Comparison of ENCODE assay signal across 1 cellular context in genomic region chr3:171811059-171811912, GRCh38.
A peak's percentile ranks its signal among the peaks of the same experiment; 100 is the strongest.
TF ChIP-seq lines count a peak whose summit lies in the region.

No MANE protein-coding gene starts in this region.

TF ChIP-seq in HepG2, 621 proteins besides CTCF, POLR2A, EP300 and RAD21 (continues in another document):
- peak; percentile 10; the same call in 1 of the 2 replicates for TF ChIP-seq PATZ1 (CRISPR knock-in tag; IDR thresholded peaks at IDR 0.05)
- TF ChIP-seq ZNF710 (CRISPR knock-in tag; IDR thresholded peaks at IDR 0.05; ENCODE audit: borderline replicate concordance): 0 out of 2 replicates have a peak, but pooled peaks have one; percentile 48
- TF ChIP-seq MBD4 (IDR thresholded peaks at IDR 0.05; ENCODE audit: borderline replicate concordance, low read length): no peak
- TF ChIP-seq FOXA3 (CRISPR knock-in tag; IDR thresholded peaks at IDR 0.05): peak; percentile 64
- TF ChIP-seq ARID5B (CRISPR knock-in tag; IDR thresholded peaks at IDR 0.05): peak; percentile 20
- peak; percentile 29; the same call in 1 of the 2 replicates for TF ChIP-seq NCOA2 (CRISPR knock-in tag; IDR thresholded peaks at IDR 0.05)
- TF ChIP-seq NFATC3 (CRISPR knock-in tag; IDR thresholded peaks at IDR 0.05): no peak
- TF ChIP-seq ZNF224 (CRISPR knock-in tag; IDR thresholded peaks at IDR 0.05): peak; percentile 8; the same call in 1 of the 2 replicates
- TF ChIP-seq ATRX (CRISPR knock-in tag; IDR thresholded peaks at IDR 0.05; ENCODE audit: borderline replicate concordance): no peak
- TF ChIP-seq FOSL2 (CRISPR knock-in tag; IDR thresholded peaks at IDR 0.05): peak; percentile 80
- TF ChIP-seq ZNF883 (CRISPR knock-in tag; IDR thresholded peaks at IDR 0.05; ENCODE audit: not compliant biosample characterization): no peak
- no peak for TF ChIP-seq SMC3 (IDR thresholded peaks at IDR 0.05; ENCODE audit: low read length)
- TF ChIP-seq GATAD2A (CRISPR knock-in tag; IDR thresholded peaks at IDR 0.05): peak; percentile 33
- TF ChIP-seq TEF (CRISPR knock-in tag; IDR thresholded peaks at IDR 0.05): peak; percentile 84
- no peak; the same call in 1 of the 2 replicates for TF ChIP-seq ZBTB33 (CRISPR knock-in tag; IDR thresholded peaks at IDR 0.05)
- TF ChIP-seq ZNF432 (CRISPR knock-in tag; IDR thresholded peaks at IDR 0.05; ENCODE audit: borderline replicate concordance): no peak
- TF ChIP-seq PHF21A (CRISPR knock-in tag; IDR thresholded peaks at IDR 0.05): peak; percentile 45; the same call in 1 of the 2 replicates
- peak; percentile 49; the same call in 1 of the 2 replicates for TF ChIP-seq ZHX1 (CRISPR knock-in tag; IDR thresholded peaks at IDR 0.05; ENCODE audit: low read depth)
- no peak for TF ChIP-seq CREB1 (IDR thresholded peaks at IDR 0.05)
- peak; percentile 58 for TF ChIP-seq CREB1 (CRISPR knock-in tag; IDR thresholded peaks at IDR 0.05)
- no peak for TF ChIP-seq ZNF34 (CRISPR knock-in tag; IDR thresholded peaks at IDR 0.05; ENCODE audit: borderline replicate concordance)
- TF ChIP-seq STAT5B (CRISPR knock-in tag; IDR thresholded peaks at IDR 0.05): no peak
- TF ChIP-seq HNRNPLL (IDR thresholded peaks at IDR 0.05; ENCODE audit: low read depth, low read length, poor library complexity, severe bottlenecking): no peak
- TF ChIP-seq ZNF142 (CRISPR knock-in tag; IDR thresholded peaks at IDR 0.05): 0 out of 2 replicates have a peak, but pooled peaks have one; percentile 26
- TF ChIP-seq ZBTB1 (CRISPR knock-in tag; IDR thresholded peaks at IDR 0.05; ENCODE audit: borderline replicate concordance): no peak
- TF ChIP-seq ZNF512 (CRISPR knock-in tag; IDR thresholded peaks at IDR 0.05): no peak
- peak; percentile 82 for TF ChIP-seq CEBPG (CRISPR knock-in tag; IDR thresholded peaks at IDR 0.05)
- TF ChIP-seq SAP130 (CRISPR knock-in tag; IDR thresholded peaks at IDR 0.05; ENCODE audit: low read depth): 0 out of 2 replicates have a peak, but pooled peaks have one; percentile 15
- 0 out of 2 replicates have a peak, but pooled peaks have one; percentile 21 for TF ChIP-seq ZNF205 (CRISPR knock-in tag; IDR thresholded peaks at IDR 0.05)
- TF ChIP-seq SALL1 (CRISPR knock-in tag; IDR thresholded peaks at IDR 0.05): peak; percentile 22; the same call in 1 of the 2 replicates
- no peak for TF ChIP-seq TAF1 (CRISPR knock-in tag; IDR thresholded peaks at IDR 0.05)
- TF ChIP-seq ZIK1 (CRISPR knock-in tag; IDR thresholded peaks at IDR 0.05; ENCODE audit: borderline replicate concordance, low read depth): no peak
- no peak for TF ChIP-seq ATF1 (CRISPR knock-in tag; IDR thresholded peaks at IDR 0.05)
- TF ChIP-seq SOX6 (IDR thresholded peaks at IDR 0.05): no peak
- peak; percentile 37; the same call in 1 of the 2 replicates for TF ChIP-seq SOX6 (CRISPR knock-in tag; IDR thresholded peaks at IDR 0.05)
- no peak for TF ChIP-seq ZNF496 (CRISPR knock-in tag; IDR thresholded peaks at IDR 0.05; ENCODE audit: insufficient replicate concordance)
- peak; percentile 73 for TF ChIP-seq CEBPB (IDR thresholded peaks at IDR 0.05; ENCODE audit: borderline replicate concordance, low read depth, low read length)
- 0 out of 2 replicates have a peak, but pooled peaks have one; percentile 45 for TF ChIP-seq ZNF878 (CRISPR knock-in tag; IDR thresholded peaks at IDR 0.05)
- no peak for TF ChIP-seq TOE1 (CRISPR knock-in tag; IDR thresholded peaks at IDR 0.05)
- peak; percentile 45; the same call in 1 of the 2 replicates for TF ChIP-seq TMF1 (CRISPR knock-in tag; IDR thresholded peaks at IDR 0.05; ENCODE audit: low read depth)
- TF ChIP-seq ZNF879 (CRISPR knock-in tag; IDR thresholded peaks at IDR 0.05): no peak
- no peak for TF ChIP-seq SMARCE1 (IDR thresholded peaks at IDR 0.05; ENCODE audit: borderline replicate concordance)
